Comparison of ENCODE assay signal across 8 cellular contexts in the genomic region with DNA sequence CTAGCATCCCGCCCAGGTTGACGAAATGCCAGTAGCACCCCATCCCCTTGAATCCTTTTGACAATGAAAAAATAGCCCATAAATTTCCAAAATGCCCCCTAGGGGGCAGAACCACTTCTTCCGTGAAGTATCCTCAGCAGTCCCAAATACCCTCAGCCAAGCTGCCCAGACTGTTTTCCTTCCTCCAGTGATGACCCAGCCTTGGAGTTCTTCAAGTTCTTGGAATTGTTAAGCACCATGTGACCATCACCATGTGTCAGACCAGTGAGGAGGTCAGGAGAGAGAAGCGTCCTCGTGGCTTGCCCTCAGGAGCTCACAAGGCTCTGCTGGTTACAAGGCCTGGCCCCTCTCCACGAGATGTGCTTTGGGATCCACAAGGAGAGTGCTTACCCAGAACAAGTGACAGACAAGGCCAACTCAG. TPM values are rescaled to one million over a fixed set of nuclear protein-coding genes. Genes with fewer than 3 reads are reported as not detected.
DNase-seq lines count a peak whose midpoint lies in the region; ATAC-seq and TF ChIP-seq lines count a peak whose summit lies in the region.

No MANE protein-coding gene starts in this region.

- peaks cover 8% of the 10 kb centered on the region; the same call in 1 of the 2 replicates for H3F3A ChIP-seq in SU-DHL-6 (ENCODE audit: insufficient read depth)

- H4K20me1 ChIP-seq in SU-DHL-6 (ENCODE audit: low read depth, low read length): no peaks in the 10 kb centered on the region

- TF ChIP-seq CTCF in SU-DHL-6 (IDR thresholded peaks at IDR 0.05; ENCODE audit: insufficient read depth, low read length, poor library complexity, severe bottlenecking) (peak; percentile 83), lung (IDR thresholded peaks at IDR 0.05; ENCODE audit: control extremely low read depth, extremely low read depth) (peak; percentile 42), thoracic aorta (IDR thresholded peaks at IDR 0.05) (peak; percentile 76)

- no peaks in the 10 kb centered on the region for H3K79me2 ChIP-seq in SU-DHL-6 (ENCODE audit: insufficient read depth, low read length)

- no peaks in the 10 kb centered on the region for H3K9me2 ChIP-seq in SU-DHL-6 (replicated peaks; ENCODE audit: insufficient read depth, low read length)

- H3K4me1 ChIP-seq in lung (ENCODE audit: control insufficient read depth in 2 of 2, insufficient read depth in 2 of 2, low read length in 2 of 2) (peaks cover 0 to 2% of the 10 kb centered on the region in 2 donors), thoracic aorta (ENCODE audit: control insufficient read depth in 1 of 2, low read depth in 2 of 2) (peaks cover 13 to 28% of the 10 kb centered on the region in 2 donors)

- H3K4me2 ChIP-seq in SU-DHL-6 (ENCODE audit: low read depth, low read length, poor library complexity, severe bottlenecking): no peak overlapping the region

- no peak overlapping the region for H2AFZ ChIP-seq in SU-DHL-6 (ENCODE audit: low read depth, low read length, severe bottlenecking)

- WGBS in lung, 2 donors: 39 to 49% methylated on average over 6 of the region's 6 CpGs

- H3K27me3 ChIP-seq in SU-DHL-6 (ENCODE audit: low read length): no peaks in the 10 kb centered on the region
- no peaks in the 10 kb centered on the region for H3K27me3 ChIP-seq in lung (ENCODE audit: control insufficient read depth, insufficient read depth)
- no peaks in the 10 kb centered on the region for H3K27me3 ChIP-seq in thoracic aorta (replicated peaks; ENCODE audit: insufficient read depth)

- DNase-seq in NCI-H2196 (lab: John Stamatoyannopoulos, UW; ENCODE audit: unreplicated experiment) (peak; percentile 55), NCI-H2196 treated with DMSO at 0.1 percent for 48 hours (lab: John Stamatoyannopoulos, UW; ENCODE audit: unreplicated experiment) (no peak), HuH-7 (ENCODE audit: low spot score) (peak; percentile 73), dermis blood vessel endothelial cell (peak; percentile 86), lung (ENCODE audit: low spot score) (peak; percentile 38), thoracic aorta (ENCODE audit: low spot score) (no peak)

- no peak overlapping the region for H3K9ac ChIP-seq in SU-DHL-6 (ENCODE audit: low read length)

- peak; percentile 57 for ATAC-seq in lung (ENCODE audit: insufficient read depth, low FRiP score)
- peak; percentile 80 for ATAC-seq in thoracic aorta (ENCODE audit: insufficient number of reproducible peaks, low FRiP score, low read depth)
- ATAC-seq in GM21528 (IDR thresholded peaks at IDR 0.05; ENCODE audit: low FRiP score, unreplicated experiment): no peak

- no peak overlapping the region for H3K27ac ChIP-seq in SU-DHL-6 (ENCODE audit: low read depth, low read length)
- peak overlapping the region in 1 of 2 donors; percentile 78 for H3K27ac ChIP-seq in lung (ENCODE audit: low read depth in 1 of 2, low read length in 1 of 2)
- peak overlapping the region; percentile 43 to 73 for H3K27ac ChIP-seq in thoracic aorta

- H3K36me3 ChIP-seq in SU-DHL-6 (ENCODE audit: low read length) (no peaks in the 10 kb centered on the region), lung (ENCODE audit: control insufficient read depth in 2 of 2, insufficient read depth in 2 of 2, low read length in 2 of 2) (peaks cover 15 to 25% of the 10 kb centered on the region in 2 donors), thoracic aorta (peaks cover 24% of the 10 kb centered on the region)

- H3K9me3 ChIP-seq in SU-DHL-6 (ENCODE audit: insufficient read depth, low read length): no peaks in the 10 kb centered on the region
- no peaks in the 10 kb centered on the region for H3K9me3 ChIP-seq in lung (ENCODE audit: control insufficient read depth in 2 of 2, insufficient read depth in 1 of 2, low read length in 1 of 2)
- no peaks in the 10 kb centered on the region for H3K9me3 ChIP-seq in thoracic aorta

- H3K4me3 ChIP-seq in SU-DHL-6 (ENCODE audit: insufficient read depth, low read length, poor library complexity, severe bottlenecking) (no peak overlapping the region), lung (no peak overlapping the region), thoracic aorta (no peak overlapping the region)

RNA-seq across cellular contexts. Expression of a gene that starts 1.4 kb away (rescaled TPM):
- total RNA-seq in dermis blood vessel endothelial cell (1.3 and 3.2 TPM in 2 replicates), lung (1 to 10 TPM; 2.0 to 2.5 TPM), thoracic aorta (1 to 10 TPM; 1.4 to 3.4 TPM)
- polyA plus RNA-seq in lung: 1 to 10 TPM in 1 of 2 donors, under 1 TPM in 1; 0.80 to 1.7 TPM

RNA-seq across cellular contexts. Expression of a gene that starts 5.5 kb away (rescaled TPM):
- total RNA-seq in dermis blood vessel endothelial cell (25.7 and 29.8 TPM in 2 replicates), lung (10 to 100 TPM; 27.5 to 66.9 TPM), thoracic aorta (10 to 100 TPM; 31.9 to 51.0 TPM)
- polyA plus RNA-seq in lung: 10 to 100 TPM; 37.2 to 60.1 TPM

RNA-seq across cellular contexts. Expression of a gene that starts 6.8 kb away (rescaled TPM):
- total RNA-seq in dermis blood vessel endothelial cell: 64.1 and 75.4 TPM in 2 replicates
- total RNA-seq in lung: 10 to 100 TPM; 42.1 to 80.6 TPM
- 10 to 100 TPM; 46.8 to 56.6 TPM for polyA plus RNA-seq in lung
- total RNA-seq in thoracic aorta: 10 to 100 TPM; 43.8 to 58.6 TPM

RNA-seq across cellular contexts. Expression of a gene that starts 10.6 kb away (rescaled TPM):
- total RNA-seq in dermis blood vessel endothelial cell: 25.7 and 28.8 TPM in 2 replicates
- total RNA-seq in lung: 10 to 100 TPM; 13.3 to 21.1 TPM
- polyA plus RNA-seq in lung: 10 to 100 TPM in 1 of 2 donors, 1 to 10 TPM in 1; 8.4 to 11.7 TPM
- 10 to 100 TPM; 10.3 to 14.5 TPM for total RNA-seq in thoracic aorta

RNA-seq across cellular contexts. Expression of a gene that starts 35.3 kb away (rescaled TPM):
- total RNA-seq in dermis blood vessel endothelial cell: 16.7 and 22.5 TPM in 2 replicates
- total RNA-seq in lung: 10 to 100 TPM; 28.2 to 41.4 TPM
- 10 to 100 TPM; 37.7 to 45.1 TPM for polyA plus RNA-seq in lung
- 10 to 100 TPM; 21.7 to 83.8 TPM for total RNA-seq in thoracic aorta

Comparison
In these comparisons a context has a peak if more than half of its experiments do, and no peak if none do; other contexts are left out.
1. DNase-seq: peak in NCI-H2196 (single experiment), HuH-7 (single experiment), dermis blood vessel endothelial cell (single experiment) and lung (single experiment); none in NCI-H2196 treated with DMSO at 0.1 percent for 48 hours (single experiment) and thoracic aorta (single experiment).
2. Peak in every context shown above with its lines, with median percentiles within 50 percentile points of each other: CTCF ChIP-seq.